In the genomic region with DNA sequence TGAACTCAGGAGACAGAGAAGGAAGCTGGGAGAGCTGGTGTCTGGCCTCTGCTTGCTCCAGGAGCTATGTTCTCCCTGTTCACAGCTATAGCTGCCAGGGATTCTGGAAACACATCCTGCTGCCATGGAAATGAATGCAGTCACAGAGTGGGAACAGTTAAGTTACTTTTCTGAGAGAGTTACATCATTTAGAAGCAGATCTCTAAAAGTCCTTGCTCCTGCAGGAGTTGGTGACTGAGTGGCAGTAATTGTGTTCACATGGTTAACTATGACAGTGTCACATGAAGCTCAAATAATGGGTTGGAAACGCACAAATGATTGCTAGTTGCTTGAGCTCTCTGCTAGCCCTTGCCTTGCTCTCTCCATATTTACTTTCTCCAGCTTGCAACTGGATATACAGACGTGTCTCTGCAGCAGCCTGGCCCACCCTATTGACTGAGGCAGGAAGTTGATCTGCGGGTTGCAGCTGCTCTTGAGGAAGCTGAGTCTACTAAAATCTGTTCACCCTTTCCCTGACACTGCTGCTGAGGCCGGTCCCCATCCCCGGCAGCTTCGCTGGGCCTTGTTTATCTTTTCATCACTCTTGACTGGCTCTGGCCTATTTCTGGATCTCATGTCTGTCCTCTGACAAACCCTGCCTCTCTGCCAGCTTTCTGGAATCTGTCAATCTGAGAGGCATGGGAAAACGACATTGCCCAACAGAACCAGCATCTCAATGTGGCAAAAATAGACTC, we compare ENCODE assay signal across 13 cellular contexts. TPM values are rescaled to one million over a fixed set of nuclear protein-coding genes. Genes with fewer than 3 reads are reported as not detected.
A peak's percentile ranks its signal among the peaks of the same experiment; 100 is the strongest.
DNase-seq lines count a peak whose midpoint lies in the region; ATAC-seq and TF ChIP-seq lines count a peak whose summit lies in the region.
"Had no signal": no experiment of that assay in that cellular context is flagged by ENCODE, and none has a peak within 500 bp of the region (broad histone marks: within the 10 kb centered on the region; RNA-seq: fewer than 3 reads in every experiment).

No MANE protein-coding gene starts in this region.

- DNase-seq in CD4-positive, CD25-positive, alpha-beta regulatory T cell: peak in 1 of 3 donors; percentile 39
- peak; percentile 41 for DNase-seq in NCI-H146 (lab: John Stamatoyannopoulos, UW)
- no peak for DNase-seq in DMS79 treated with DMSO at 0.1 percent for 48 hours (lab: John Stamatoyannopoulos, UW)
- no peak for DNase-seq in substantia nigra (lab: John Stamatoyannopoulos, UW)
- DNase-seq in NAMALWA (ENCODE audit: low spot score): no peak
- DNase-seq: Caco-2, WERI-Rb-1 had no signal

- H3K4me3 Mint-ChIP-seq in CD4-positive, CD25-positive, alpha-beta regulatory T cell: peak overlapping the region in 1 of 4 donors; percentile 5
- H3K4me3 Mint-ChIP-seq in brain: peak overlapping the region in 4 of 5 experiments; percentile 37 to 61 (median 50)
- H3K4me3 Mint-ChIP-seq: stimulated activated effector memory CD8-positive, alpha-beta T cell treated with anti-CD3 and anti-CD28 coated beads, Interleukin-12 subunit alpha, Interleukin-12 subunit beta, amount 100 ng/mL, for 72 hours had no signal

- no peaks in the 10 kb centered on the region for H3K27me3 ChIP-seq in CD4-positive, CD25-positive, alpha-beta regulatory T cell (ENCODE audit: control insufficient read depth, insufficient read depth, low read length)
- H3K27me3 ChIP-seq in muscle layer of colon (ENCODE audit: control insufficient read depth in 1 of 2, insufficient read depth in 2 of 2, low read length in 2 of 2): no peaks in the 10 kb centered on the region

- H3K9me3 ChIP-seq in CD4-positive, CD25-positive, alpha-beta regulatory T cell (ENCODE audit: control insufficient read depth in 2 of 2, low read length in 2 of 2): no peaks in the 10 kb centered on the region
- H3K9me3 ChIP-seq in muscle layer of colon (ENCODE audit: low read length): no peaks in the 10 kb centered on the region
- H3K9me3 ChIP-seq: Caco-2 had no signal

- TF ChIP-seq CTCF in brain (conservative IDR thresholded peaks at IDR 0.05): no peak

- H3K27ac Mint-ChIP-seq in CD4-positive, CD25-positive, alpha-beta regulatory T cell: peak overlapping the region; percentile 17 to 70 (median 41)
- peak overlapping the region; percentile 91 to 98 (median 96) for H3K27ac Mint-ChIP-seq in brain
- H3K27ac Mint-ChIP-seq: stimulated activated effector memory CD8-positive, alpha-beta T cell treated with anti-CD3 and anti-CD28 coated beads, Interleukin-12 subunit alpha, Interleukin-12 subunit beta, amount 100 ng/mL, for 72 hours had no signal

- peaks cover 0 to 1% (median 0%) of the 10 kb centered on the region in 7 donors for H3K9me3 Mint-ChIP-seq in CD4-positive, CD25-positive, alpha-beta regulatory T cell
- H3K9me3 Mint-ChIP-seq in brain: peaks cover 0 to 3% (median 0%) of the 10 kb centered on the region in 5 experiments
- H3K9me3 Mint-ChIP-seq: stimulated activated effector memory CD8-positive, alpha-beta T cell treated with anti-CD3 and anti-CD28 coated beads, Interleukin-12 subunit alpha, Interleukin-12 subunit beta, amount 100 ng/mL, for 72 hours had no signal

- H3K9ac ChIP-seq in muscle layer of colon (ENCODE audit: low read length): no peak overlapping the region

- H3K36me3 ChIP-seq in CD4-positive, CD25-positive, alpha-beta regulatory T cell (ENCODE audit: control insufficient read depth, insufficient read depth, low read length): no peaks in the 10 kb centered on the region
- H3K36me3 ChIP-seq in muscle layer of colon (ENCODE audit: insufficient read depth, low read length): no peaks in the 10 kb centered on the region
- H3K36me3 ChIP-seq: WERI-Rb-1 had no signal

- H3K36me3 Mint-ChIP-seq in CD4-positive, CD25-positive, alpha-beta regulatory T cell: no peaks in the 10 kb centered on the region
- no peaks in the 10 kb centered on the region for H3K36me3 Mint-ChIP-seq in brain
- H3K36me3 Mint-ChIP-seq: stimulated activated effector memory CD8-positive, alpha-beta T cell treated with anti-CD3 and anti-CD28 coated beads, Interleukin-12 subunit alpha, Interleukin-12 subunit beta, amount 100 ng/mL, for 72 hours had no signal

- peaks cover 28% of the 10 kb centered on the region for H3K27me3 Mint-ChIP-seq in CD4-positive, CD25-positive, alpha-beta regulatory T cell
- peaks cover 5% of the 10 kb centered on the region for H3K27me3 Mint-ChIP-seq in brain

- peak in 1 of 2 donors; percentile 44 for ATAC-seq in CD4-positive, CD25-positive, alpha-beta regulatory T cell (ENCODE audit: low read depth in 2 of 2)
- no peak for ATAC-seq in HG03095 (IDR thresholded peaks at IDR 0.05; ENCODE audit: unreplicated experiment)
- ATAC-seq: stimulated activated effector memory CD8-positive, alpha-beta T cell treated with anti-CD3 and anti-CD28 coated beads, Interleukin-12 subunit alpha, Interleukin-12 subunit beta, amount 100 ng/mL, for 72 hours had no signal

- H3K4me1 Mint-ChIP-seq in CD4-positive, CD25-positive, alpha-beta regulatory T cell: peaks cover 0 to 23% (median 11%) of the 10 kb centered on the region in 4 donors
- H3K4me1 Mint-ChIP-seq in brain: peaks cover 74% of the 10 kb centered on the region
- H3K4me1 Mint-ChIP-seq: stimulated activated effector memory CD8-positive, alpha-beta T cell treated with anti-CD3 and anti-CD28 coated beads, Interleukin-12 subunit alpha, Interleukin-12 subunit beta, amount 100 ng/mL, for 72 hours had no signal

- no peak overlapping the region for H3K27ac ChIP-seq in CD4-positive, CD25-positive, alpha-beta regulatory T cell (ENCODE audit: insufficient read depth, low read length, poor library complexity, severe bottlenecking)
- H3K27ac ChIP-seq in muscle layer of colon (ENCODE audit: low read depth, low read length): peak overlapping the region; percentile 12
- H3K27ac ChIP-seq in substantia nigra (ENCODE audit: low read depth, low read length, poor library complexity, severe bottlenecking): no peak overlapping the region
- H3K27ac ChIP-seq: WERI-Rb-1 had no signal

- H3K4me3 ChIP-seq in CD4-positive, CD25-positive, alpha-beta regulatory T cell (ENCODE audit: low read depth, low read length): no peak overlapping the region
- no peak overlapping the region for H3K4me3 ChIP-seq in muscle layer of colon (ENCODE audit: low read depth in 1 of 2, low read length in 2 of 2)

- peaks cover 6% of the 10 kb centered on the region for H3K4me1 ChIP-seq in CD4-positive, CD25-positive, alpha-beta regulatory T cell (ENCODE audit: control insufficient read depth, insufficient read depth, low read length, poor library complexity, severe bottlenecking)
- H3K4me1 ChIP-seq in muscle layer of colon (ENCODE audit: insufficient read depth, low read length): peaks cover 21% of the 10 kb centered on the region
- H3K4me1 ChIP-seq: Caco-2 had no signal

RNA-seq across cellular contexts. Expression of gene ISLR, which starts 16.7 kb away (rescaled TPM):
- total RNA-seq in CD4-positive, CD25-positive, alpha-beta regulatory T cell: not detected
- polyA plus RNA-seq in CD4-positive, CD25-positive, alpha-beta regulatory T cell: not detected
- polyA plus RNA-seq in brain (ENCODE audit: insufficient read depth, low read depth, low replicate concordance): 13.7 TPM
- total RNA-seq: Caco-2, NCI-H460, pulmonary artery endothelial cell had no signal

RNA-seq across cellular contexts. Expression of gene ISLR2, which starts 26.5 kb away (rescaled TPM):
- not detected for total RNA-seq in CD4-positive, CD25-positive, alpha-beta regulatory T cell
- polyA plus RNA-seq in CD4-positive, CD25-positive, alpha-beta regulatory T cell: not detected
- 30.2 TPM for polyA plus RNA-seq in brain (ENCODE audit: insufficient read depth, low read depth, low replicate concordance)
- total RNA-seq: Caco-2, NCI-H460, pulmonary artery endothelial cell had no signal

RNA-seq across cellular contexts. Expression of gene STRA6, which starts 45.7 kb away (rescaled TPM):
- not detected for total RNA-seq in CD4-positive, CD25-positive, alpha-beta regulatory T cell
- not detected for polyA plus RNA-seq in CD4-positive, CD25-positive, alpha-beta regulatory T cell
- polyA plus RNA-seq in brain (ENCODE audit: insufficient read depth, low read depth, low replicate concordance): 1.1 TPM
- total RNA-seq: pulmonary artery endothelial cell had no signal

Comparison
In these comparisons a context has a peak if more than half of its experiments do, and no peak if none do; other contexts are left out.
1. RNA of gene ISLR, which starts 16.7 kb away (polyA plus RNA-seq): 13.7 TPM in brain (single experiment); not detected in CD4-positive, CD25-positive, alpha-beta regulatory T cell; every median in the first group is over 10 times any median in the second.
2. RNA of gene ISLR2, which starts 26.5 kb away (polyA plus RNA-seq): 30.2 TPM in brain (single experiment); not detected in CD4-positive, CD25-positive, alpha-beta regulatory T cell; every median in the first group is over 10 times any median in the second.